In genomic region chr2:48733067-48733503, GRCh38 we compare ENCODE assay signal across 1 cellular context.
TF ChIP-seq lines count a peak whose summit lies in the region.

No MANE protein-coding gene starts in this region.

TF ChIP-seq in HEK293, 187 proteins besides CTCF, POLR2A, EP300 and RAD21 (continued from another document):
- TF ChIP-seq ZNF488 (tag by site-specific recombination; IDR thresholded peaks at IDR 0.05) (peak; percentile 42; the same call in 1 of the 2 replicates), ZNF704 (tag by site-specific recombination; IDR thresholded peaks at IDR 0.05) (no peak), ZBTB49 (tag by site-specific recombination; IDR thresholded peaks at IDR 0.05; ENCODE audit: low read depth) (no peak), ZNF621 (tag by site-specific recombination; IDR thresholded peaks at IDR 0.05) (no peak), GLI2 (tag by site-specific recombination; IDR thresholded peaks at IDR 0.05; ENCODE audit: borderline replicate concordance, low read depth) (peak; percentile 91), ZBTB7A (tag by site-specific recombination; IDR thresholded peaks at IDR 0.05; ENCODE audit: low read depth) (no peak), ZBTB6 (tag by site-specific recombination; IDR thresholded peaks at IDR 0.05) (no peak), ZNF449 (tag by site-specific recombination; IDR thresholded peaks at IDR 0.05) (no peak), HOXD13 (CRISPR knock-in tag; IDR thresholded peaks at IDR 0.05; ENCODE audit: borderline replicate concordance) (no peak), ZNF544 (tag by site-specific recombination; IDR thresholded peaks at IDR 0.05) (no peak), ZNF510 (tag by site-specific recombination; IDR thresholded peaks at IDR 0.05; ENCODE audit: insufficient replicate concordance) (no peak), ZNF654 (tag by site-specific recombination; IDR thresholded peaks at IDR 0.05; ENCODE audit: low read depth) (no peak), ZBTB1 (tag by site-specific recombination; IDR thresholded peaks at IDR 0.05) (no peak), KLF10 (tag by site-specific recombination; IDR thresholded peaks at IDR 0.05) (peak; percentile 57; the same call in 1 of the 2 replicates), YY1 (tag by site-specific recombination; IDR thresholded peaks at IDR 0.05) (no peak), ZNF174 (tag by site-specific recombination; IDR thresholded peaks at IDR 0.05) (no peak), INSM2 (tag by site-specific recombination; IDR thresholded peaks at IDR 0.05) (no peak; the same call in 1 of the 2 replicates), ZBTB11 (tag by site-specific recombination; conservative IDR thresholded peaks at IDR 0.05; ENCODE audit: low read depth) (no peak), REPIN1 (tag by site-specific recombination; IDR thresholded peaks at IDR 0.05; ENCODE audit: low read depth) (no peak), ZNF10 (tag by site-specific recombination; IDR thresholded peaks at IDR 0.05) (no peak), HOXC10 (CRISPR knock-in tag; IDR thresholded peaks at IDR 0.05) (no peak), ZNF571 (tag by site-specific recombination; IDR thresholded peaks at IDR 0.05) (no peak), ZNF354C (tag by site-specific recombination; IDR thresholded peaks at IDR 0.05; ENCODE audit: borderline replicate concordance, low read depth) (no peak), ZNF16 (tag by site-specific recombination; IDR thresholded peaks at IDR 0.05; ENCODE audit: low read depth) (no peak), ZNF785 (tag by site-specific recombination; IDR thresholded peaks at IDR 0.05) (no peak), HIC1 (tag by site-specific recombination; IDR thresholded peaks at IDR 0.05) (no peak), ZNF280D (tag by site-specific recombination; IDR thresholded peaks at IDR 0.05) (no peak), EGR2 (tag by site-specific recombination; IDR thresholded peaks at IDR 0.05; ENCODE audit: low read depth) (no peak), ZNF266 (tag by site-specific recombination; IDR thresholded peaks at IDR 0.05; ENCODE audit: low read depth) (no peak), ZFP41 (tag by site-specific recombination; IDR thresholded peaks at IDR 0.05; ENCODE audit: borderline replicate concordance) (no peak), ZNF391 (tag by site-specific recombination; IDR thresholded peaks at IDR 0.05; ENCODE audit: borderline replicate concordance, low read depth) (no peak), ZFP69B (tag by site-specific recombination; IDR thresholded peaks at IDR 0.05) (no peak), TCF7L2 (IDR thresholded peaks at IDR 0.05; ENCODE audit: borderline replicate concordance, low read depth, low read length) (peak; percentile 79; the same call in 1 of the 2 replicates), SP2 (tag by site-specific recombination; IDR thresholded peaks at IDR 0.05) (no peak), ZNF426 (tag by site-specific recombination; IDR thresholded peaks at IDR 0.05) (no peak)
